14 cellular contexts compared by ENCODE assay signal in genomic region chr3:42515391-42515916, GRCh38. TPM values are rescaled to one million over a fixed set of nuclear protein-coding genes. Genes with fewer than 3 reads are reported as not detected.
DNase-seq lines count a peak whose midpoint lies in the region; ATAC-seq and TF ChIP-seq lines count a peak whose summit lies in the region.
"Had no signal": no experiment of that assay in that cellular context is flagged by ENCODE, and none has a peak within 500 bp of the region (broad histone marks: within the 10 kb centered on the region; RNA-seq: fewer than 3 reads in every experiment).

No MANE protein-coding gene starts in this region.

- H3K4me1 ChIP-seq in lung (ENCODE audit: control insufficient read depth in 2 of 2, insufficient read depth in 2 of 2, low read length in 2 of 2) (peaks cover 0 to 40% of the 10 kb centered on the region in 2 donors), tibial nerve (peaks cover 0 to 14% (median 3%) of the 10 kb centered on the region in 4 donors)

- TF ChIP-seq POLR2A in tibial nerve (IDR thresholded peaks at IDR 0.05), result no peak

- no peak overlapping the region for H3K4me3 ChIP-seq in lung
- H3K4me3 ChIP-seq in tibial nerve, result no peak overlapping the region

- H3K27ac ChIP-seq in RWPE1, result peak overlapping the region; percentile 97
- H3K27ac ChIP-seq in epithelial cell of prostate, result peak overlapping the region; percentile 85
- peak overlapping the region; percentile 61 to 63 for H3K27ac ChIP-seq in lung (ENCODE audit: low read depth in 1 of 2, low read length in 1 of 2)
- H3K27ac ChIP-seq in temporal lobe (ENCODE audit: low read depth, low read length), result peak overlapping the region; percentile 92
- H3K27ac ChIP-seq in tibial nerve, result no peak overlapping the region

- H3K27me3 ChIP-seq in lung (ENCODE audit: control insufficient read depth, insufficient read depth) (no peaks in the 10 kb centered on the region), tibial nerve (no peaks in the 10 kb centered on the region)

- POLR2A ChIA-PET in RWPE1 (lab: Yijun Ruan, JAX; ENCODE audit: low non-redundant PET), result no interaction called here

- H3K9me3 ChIP-seq in lung (ENCODE audit: control insufficient read depth in 2 of 2, insufficient read depth in 1 of 2, low read length in 1 of 2), result no peaks in the 10 kb centered on the region
- no peaks in the 10 kb centered on the region for H3K9me3 ChIP-seq in tibial nerve

- no peak for ATAC-seq in lung (ENCODE audit: insufficient read depth, low FRiP score)

- WGBS in lung, 2 donors, result 76 to 81% methylated on average over 12 of the region's 12 CpGs
- WGBS in tibial nerve, 2 donors, result 77 to 84% methylated on average over 7 to 12 of the region's 12 CpGs

- peaks cover 0 to 16% of the 10 kb centered on the region in 2 donors for H3K36me3 ChIP-seq in lung (ENCODE audit: control insufficient read depth in 2 of 2, insufficient read depth in 2 of 2, low read length in 2 of 2)
- H3K36me3 ChIP-seq in tibial nerve, result no peaks in the 10 kb centered on the region

- CTCF ChIA-PET in RWPE1 (lab: Yijun Ruan, JAX), result interaction anchor here (0.6 kb wide), 1 partner anchor 21 kb away, joined by 3 read pairs; no protein-coding TSS in a partner anchor

- no peak for TF ChIP-seq CTCF in RWPE1 (conservative IDR thresholded peaks at IDR 0.05; ENCODE audit: low read depth)
- no peak for TF ChIP-seq CTCF in lung (IDR thresholded peaks at IDR 0.05; ENCODE audit: control extremely low read depth, extremely low read depth)
- TF ChIP-seq CTCF in tibial nerve (IDR thresholded peaks at IDR 0.05), result no peak

- DNase-seq in RWPE1 (ENCODE audit: low spot score) (peak; percentile 77), epithelial cell of prostate (ENCODE audit: low read depth, low spot score) (peak; percentile 97), lung (ENCODE audit: low spot score) (no peak), tibial nerve (ENCODE audit: low spot score in 2 of 2) (no peak), NCI-H2227 treated with DMSO at 0.1 percent for 48 hours (lab: John Stamatoyannopoulos, UW) (no peak), Kasumi-1 (lab: John Stamatoyannopoulos, UW) (no peak), NCI-H774 (lab: John Stamatoyannopoulos, UW) (no peak)
- DNase-seq: activated T-cell treated with anti-CD3 and anti-CD28 coated beads, Interleukin-2, amount 50 U/mL, for 48 hours; NCI-H1417 treated with DMSO at 0.1 percent for 48 hours; NCI-H526; stimulated activated CD8-positive, alpha-beta memory T cell treated with anti-CD3 and anti-CD28 coated beads, Interleukin-4, amount 100 ng/mL, for 48 hours had no signal

- TF ChIP-seq EP300 in tibial nerve (IDR thresholded peaks at IDR 0.05), result no peak

RNA-seq across cellular contexts. Expression of gene VIPR1, which starts 13.0 kb away (rescaled TPM):
- total RNA-seq in lung (10 to 100 TPM; 24.8 to 77.0 TPM), temporal lobe (under 0.01 TPM), tibial nerve (10 to 100 TPM in 2 of 4 donors, 1 to 10 TPM in 2; 2.4 to 17.3 (median 10.4) TPM)
- 10 to 100 TPM; 52.9 to 89.8 TPM for polyA plus RNA-seq in lung
- total RNA-seq: epithelial cell of proximal tubule had no signal
- polyA plus RNA-seq: BJ had no signal

Comparison
In these comparisons a context has a peak if more than half of its experiments do, and no peak if none do; other contexts are left out.
1. DNase-seq: peak in RWPE1 (single experiment) and epithelial cell of prostate (single experiment); none in lung (single experiment), tibial nerve (0 of 2), NCI-H2227 treated with DMSO at 0.1 percent for 48 hours (single experiment), Kasumi-1 (0 of 2) and NCI-H774 (single experiment).
2. H3K27ac ChIP-seq: peak in RWPE1 (single experiment), epithelial cell of prostate (single experiment), lung (2 of 2) and temporal lobe (single experiment); none in tibial nerve (0 of 4).